ENCODE assay signal across 18 cellular contexts in genomic region chr14:28784262-28785021, GRCh38. TPM values are rescaled to one million over a fixed set of nuclear protein-coding genes. Genes with fewer than 3 reads are reported as not detected.
DNase-seq lines count a peak whose midpoint lies in the region; ATAC-seq, FAIRE-seq and TF ChIP-seq lines count a peak whose summit lies in the region.
"Had no signal": no experiment of that assay in that cellular context is flagged by ENCODE, and none has a peak within 500 bp of the region (broad histone marks: within the 10 kb centered on the region; RNA-seq: fewer than 3 reads in every experiment).

No MANE protein-coding gene starts in this region.

- TF ChIP-seq CTCF in progenitor cell of endocrine pancreas (IDR thresholded peaks at IDR 0.05; ENCODE audit: unreplicated experiment) = no peak

- peaks cover 3% of the 10 kb centered on the region for H3K36me3 Mint-ChIP-seq in activated naive CD8-positive, alpha-beta T cell treated with anti-CD3 and anti-CD28 coated beads for 36 hours
- H3K36me3 Mint-ChIP-seq in progenitor cell of endocrine pancreas (ENCODE audit: insufficient read depth) = peaks cover 1% of the 10 kb centered on the region
- H3K36me3 Mint-ChIP-seq: CD4-positive, CD25-positive, alpha-beta regulatory T cell had no signal

- H3K27me3 Mint-ChIP-seq in activated naive CD8-positive, alpha-beta T cell treated with anti-CD3 and anti-CD28 coated beads for 36 hours = peaks cover 77% of the 10 kb centered on the region
- peaks cover 89% of the 10 kb centered on the region for H3K27me3 Mint-ChIP-seq in progenitor cell of endocrine pancreas
- H3K27me3 Mint-ChIP-seq: central memory CD8-positive, alpha-beta T cell had no signal

- no peak for ATAC-seq in GM21529 (IDR thresholded peaks at IDR 0.05; ENCODE audit: unreplicated experiment)
- ATAC-seq: naive thymus-derived CD8-positive, alpha-beta T cell; PC-3 had no signal

- peak; percentile 78 for FAIRE-seq in HTR-8/SVneo (lab: Jason Lieb, UNC)
- FAIRE-seq: kidney, small intestine had no signal

- no peak overlapping the region for H3K9ac ChIP-seq in iPS-15b (ENCODE audit: low read depth, low read length)

- peaks cover 6% of the 10 kb centered on the region for H3K4me1 ChIP-seq in iPS-15b (ENCODE audit: control insufficient read depth, insufficient read depth, low read length)
- H3K4me1 ChIP-seq: testis had no signal

- peaks cover 2% of the 10 kb centered on the region for H3K4me1 Mint-ChIP-seq in activated naive CD8-positive, alpha-beta T cell treated with anti-CD3 and anti-CD28 coated beads for 36 hours
- peaks cover 2% of the 10 kb centered on the region for H3K4me1 Mint-ChIP-seq in progenitor cell of endocrine pancreas (ENCODE audit: low read depth)

- H3K27ac Mint-ChIP-seq in activated naive CD8-positive, alpha-beta T cell treated with anti-CD3 and anti-CD28 coated beads for 36 hours = peak overlapping the region; percentile 4
- no peak overlapping the region for H3K27ac Mint-ChIP-seq in progenitor cell of endocrine pancreas
- H3K27ac Mint-ChIP-seq: naive thymus-derived CD8-positive, alpha-beta T cell had no signal

- no peaks in the 10 kb centered on the region for H3K36me3 ChIP-seq in iPS-15b (ENCODE audit: control insufficient read depth, insufficient read depth, low read length)

- H3K27me3 ChIP-seq in iPS-15b (ENCODE audit: control insufficient read depth, insufficient read depth, low read length) = peaks cover 85% of the 10 kb centered on the region
- H3K27me3 ChIP-seq: testis had no signal

- DNase-seq in HTR-8/SVneo (ENCODE audit: insufficient read length, low spot score) (no peak), progenitor cell of endocrine pancreas (ENCODE audit: low spot score, unreplicated experiment) (no peak), LoVo (ENCODE audit: low spot score) (no peak), DMS 273 treated with DMSO at 0.1 percent for 48 hours (lab: John Stamatoyannopoulos, UW) (no peak), C1 segment of cervical spinal cord (lab: John Stamatoyannopoulos, UW) (no peak)
- no peak for DNase-seq in activated naive CD8-positive, alpha-beta T cell treated with anti-CD3 and anti-CD28 coated beads for 36 hours
- DNase-seq: activated CD4-positive, alpha-beta T cell treated with anti-CD3 and anti-CD28 coated beads, Interleukin-2, amount 50 U/mL, for 4 hours; CD4-positive, CD25-positive, alpha-beta regulatory T cell; GF-D8; naive thymus-derived CD8-positive, alpha-beta T cell; PC-3; small intestine; T-helper 1 cell; testis had no signal

- H3K4me3 ChIP-seq in iPS-15b (ENCODE audit: low read depth, low read length) = peak overlapping the region; percentile 75

- peaks cover 17% of the 10 kb centered on the region for H3K9me3 Mint-ChIP-seq in activated naive CD8-positive, alpha-beta T cell treated with anti-CD3 and anti-CD28 coated beads for 36 hours
- no peaks in the 10 kb centered on the region for H3K9me3 Mint-ChIP-seq in progenitor cell of endocrine pancreas (ENCODE audit: low read depth)

- no peak overlapping the region for H3K4me3 Mint-ChIP-seq in activated naive CD8-positive, alpha-beta T cell treated with anti-CD3 and anti-CD28 coated beads for 36 hours
- peak overlapping the region; percentile 56 for H3K4me3 Mint-ChIP-seq in progenitor cell of endocrine pancreas (ENCODE audit: low read depth)
- H3K4me3 Mint-ChIP-seq: central memory CD8-positive, alpha-beta T cell had no signal

- no peaks in the 10 kb centered on the region for H3K9me3 ChIP-seq in iPS-15b (ENCODE audit: control insufficient read depth, insufficient read depth, low read length)
- H3K9me3 ChIP-seq: testis had no signal

RNA-seq across cellular contexts. Expression of gene FOXG1, which starts 17.9 kb away (rescaled TPM):
- total RNA-seq in activated naive CD8-positive, alpha-beta T cell treated with anti-CD3 and anti-CD28 coated beads for 36 hours = not detected
- total RNA-seq in progenitor cell of endocrine pancreas = 1.2 and 1.4 TPM in 2 replicates
- total RNA-seq: CD4-positive, CD25-positive, alpha-beta regulatory T cell; kidney; naive thymus-derived CD8-positive, alpha-beta T cell; PC-3 had no signal
